In the genomic region with DNA sequence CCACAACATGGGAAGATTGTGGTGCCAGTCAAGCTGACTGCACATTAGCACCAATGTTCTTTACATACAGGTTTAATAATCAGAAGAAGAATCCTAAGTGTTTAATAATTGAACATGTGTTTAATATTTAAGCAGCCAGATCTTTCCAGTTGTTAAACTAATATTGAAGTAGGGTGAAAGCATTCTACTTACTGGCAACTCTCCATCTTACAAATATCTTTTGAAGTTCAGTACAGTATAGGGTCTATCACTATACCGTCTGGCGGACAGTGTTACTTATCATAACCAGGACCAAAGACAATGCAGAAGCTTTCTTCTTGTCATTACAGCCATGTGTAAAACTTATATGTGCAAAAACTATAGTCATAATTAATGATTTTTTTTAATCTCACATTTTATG, we compare ENCODE assay signal across 16 cellular contexts.
A peak's percentile ranks its signal among the peaks of the same experiment; 100 is the strongest.
DNase-seq lines count a peak whose midpoint lies in the region; ATAC-seq and TF ChIP-seq lines count a peak whose summit lies in the region.
"Had no signal": no experiment of that assay in that cellular context is flagged by ENCODE, and none has a peak within 500 bp of the region (broad histone marks: within the 10 kb centered on the region; RNA-seq: fewer than 3 reads in every experiment).

No MANE protein-coding gene starts in this region.

- H3K27me3 Mint-ChIP-seq in nephron (ENCODE audit: low read depth) (no peaks in the 10 kb centered on the region), endodermal cell (ENCODE audit: insufficient read depth) (no peaks in the 10 kb centered on the region)
- H3K27me3 Mint-ChIP-seq: CD4-positive, alpha-beta memory T cell had no signal

- H2AFZ ChIP-seq in hepatocyte (no peak overlapping the region), smooth muscle cell (ENCODE audit: low read depth) (peak overlapping the region; percentile 63)
- H2AFZ ChIP-seq: GM23248 had no signal

- peak overlapping the region; percentile 17 for H3K4me2 ChIP-seq in hepatocyte
- H3K4me2 ChIP-seq in smooth muscle cell: no peak overlapping the region

- ATAC-seq in HG02884 (IDR thresholded peaks at IDR 0.05; ENCODE audit: unreplicated experiment): no peak

- H3K4me1 ChIP-seq in hepatocyte (ENCODE audit: insufficient read depth): no peaks in the 10 kb centered on the region
- H3K4me1 ChIP-seq in smooth muscle cell (ENCODE audit: low read depth): no peaks in the 10 kb centered on the region
- no peaks in the 10 kb centered on the region for H3K4me1 ChIP-seq in endodermal cell (ENCODE audit: control insufficient read depth, insufficient read depth, low read length)

- no peak overlapping the region for H3K27ac ChIP-seq in SK-N-MC
- H3K27ac ChIP-seq in hepatocyte: no peak overlapping the region
- no peak overlapping the region for H3K27ac ChIP-seq in smooth muscle cell (ENCODE audit: low read depth)
- no peak overlapping the region for H3K27ac ChIP-seq in endodermal cell (ENCODE audit: low read depth, low read length)
- H3K27ac ChIP-seq: GM23248 had no signal

- DNase-seq in SK-N-MC (ENCODE audit: low read depth, low spot score): no peak
- DNase-seq in hepatocyte (ENCODE audit: low spot score): no peak
- DNase-seq in smooth muscle cell (lab: John Stamatoyannopoulos, UW; ENCODE audit: unreplicated experiment): no peak
- DNase-seq in endodermal cell: no peak
- no peak for DNase-seq in SK-N-DZ (ENCODE audit: low spot score)
- no peak for DNase-seq in NCI-H2196 (lab: John Stamatoyannopoulos, UW; ENCODE audit: unreplicated experiment)
- DNase-seq: C1 segment of cervical spinal cord; CD4-positive, alpha-beta memory T cell; COR-L47; DMS153; DND-41; GM23248; H7; HCEC 1CT had no signal

- no peak overlapping the region for H3K4me3 Mint-ChIP-seq in nephron
- H3K4me3 Mint-ChIP-seq in endodermal cell: no peak overlapping the region
- H3K4me3 Mint-ChIP-seq: CD4-positive, alpha-beta memory T cell had no signal

- H3F3A ChIP-seq in smooth muscle cell (ENCODE audit: low read depth): no peaks in the 10 kb centered on the region

- H3K4me1 Mint-ChIP-seq in nephron: no peaks in the 10 kb centered on the region
- no peaks in the 10 kb centered on the region for H3K4me1 Mint-ChIP-seq in endodermal cell
- H3K4me1 Mint-ChIP-seq: CD4-positive, alpha-beta memory T cell had no signal

- H3K27ac Mint-ChIP-seq in nephron: peak overlapping the region; percentile 69 to 74 (median 74)
- H3K27ac Mint-ChIP-seq in endodermal cell: no peak overlapping the region
- H3K27ac Mint-ChIP-seq: CD4-positive, alpha-beta memory T cell had no signal

- no peaks in the 10 kb centered on the region for H3K9me3 ChIP-seq in SK-N-MC (ENCODE audit: low read depth, low read length)
- H3K9me3 ChIP-seq in hepatocyte (ENCODE audit: low read depth): no peaks in the 10 kb centered on the region
- H3K9me3 ChIP-seq in smooth muscle cell (replicated peaks; ENCODE audit: low read depth): no peaks in the 10 kb centered on the region
- peaks cover 9% of the 10 kb centered on the region for H3K9me3 ChIP-seq in endodermal cell (ENCODE audit: control insufficient read depth, low read length)

- no peaks in the 10 kb centered on the region for H3K9me2 ChIP-seq in hepatocyte (replicated peaks; ENCODE audit: insufficient read depth)

- H3K36me3 Mint-ChIP-seq in nephron (ENCODE audit: low read depth) (no peaks in the 10 kb centered on the region), endodermal cell (ENCODE audit: low read depth) (no peaks in the 10 kb centered on the region)
- H3K36me3 Mint-ChIP-seq: CD4-positive, alpha-beta memory T cell had no signal

- WGBS in hepatocyte (ENCODE audit: low lambda C conversion rate, missing lambda C conversion rate): 78% methylated on average over 2 of the region's 2 CpGs
- 91% methylated on average over 2 of the region's 2 CpGs for WGBS in smooth muscle cell (ENCODE audit: low lambda C conversion rate)
- WGBS in endodermal cell (ENCODE audit: insufficient coverage in 1 of 2, insufficient read length in 1 of 2), 2 experiments: 84% methylated on average over 2 of the region's 2 CpGs; no CpG with 5 or more reads in 1 of the 2 experiments

- H3K9ac ChIP-seq in SK-N-MC (ENCODE audit: insufficient read length) (no peak overlapping the region), smooth muscle cell (ENCODE audit: low read depth) (no peak overlapping the region), endodermal cell (ENCODE audit: extremely low read depth, low read length, poor library complexity, severe bottlenecking) (no peak overlapping the region)
- H3K9ac ChIP-seq: GM23248 had no signal

- H3K9me3 Mint-ChIP-seq in nephron (peaks cover 6% of the 10 kb centered on the region), endodermal cell (peaks cover 7% of the 10 kb centered on the region)

- H3K27me3 ChIP-seq in hepatocyte (no peaks in the 10 kb centered on the region), smooth muscle cell (ENCODE audit: low read depth) (no peaks in the 10 kb centered on the region), endodermal cell (ENCODE audit: control insufficient read depth, insufficient read depth, low read length, poor library complexity, severe bottlenecking) (no peaks in the 10 kb centered on the region)

- peak overlapping the region; percentile 28; the same call in 1 of the 2 replicates for H3K4me3 ChIP-seq in SK-N-MC
- H3K4me3 ChIP-seq in hepatocyte: no peak overlapping the region
- no peak overlapping the region for H3K4me3 ChIP-seq in smooth muscle cell
- no peak overlapping the region for H3K4me3 ChIP-seq in endodermal cell (ENCODE audit: low read length)
- H3K4me3 ChIP-seq: GM23248 had no signal

- H3K79me2 ChIP-seq in hepatocyte (no peaks in the 10 kb centered on the region), smooth muscle cell (ENCODE audit: low read depth) (no peaks in the 10 kb centered on the region)

- no peaks in the 10 kb centered on the region for H4K20me1 ChIP-seq in hepatocyte (ENCODE audit: insufficient read depth, poor library complexity, severe bottlenecking)
- H4K20me1 ChIP-seq in smooth muscle cell (ENCODE audit: low read depth): no peaks in the 10 kb centered on the region

- H3K36me3 ChIP-seq in SK-N-MC (ENCODE audit: insufficient read depth, low read length) (no peaks in the 10 kb centered on the region), hepatocyte (replicated peaks; ENCODE audit: insufficient read depth, low read depth) (no peaks in the 10 kb centered on the region), smooth muscle cell (ENCODE audit: low read depth) (no peaks in the 10 kb centered on the region), endodermal cell (ENCODE audit: control insufficient read depth, insufficient read depth, low read length) (no peaks in the 10 kb centered on the region)

- TF ChIP-seq CTCF in hepatocyte (IDR thresholded peaks at IDR 0.05; ENCODE audit: poor library complexity) (no peak), nephron (IDR thresholded peaks at IDR 0.05; ENCODE audit: unreplicated experiment in 3 of 3) (no peak), smooth muscle cell (IDR thresholded peaks at IDR 0.05; ENCODE audit: borderline replicate concordance, insufficient read depth, poor library complexity, severe bottlenecking) (no peak), endodermal cell (conservative IDR thresholded peaks at IDR 0.05) (no peak)
